8 cellular contexts compared by ENCODE assay signal in genomic region chr5:926416-927171, GRCh38. TPM values are rescaled to one million over a fixed set of nuclear protein-coding genes. Genes with fewer than 3 reads are reported as not detected.
DNase-seq lines count a peak whose midpoint lies in the region; ATAC-seq, FAIRE-seq and TF ChIP-seq lines count a peak whose summit lies in the region.

No MANE protein-coding gene starts in this region.

- H3K9ac ChIP-seq in kidney (ENCODE audit: low read length in 2 of 2), result peak overlapping the region; percentile 37 to 39

- TF ChIP-seq POLR2A in body of pancreas (IDR thresholded peaks at IDR 0.05) (peak in 2 of 3 donors; percentile 26 to 33), GM18505 (IDR thresholded peaks at IDR 0.05; ENCODE audit: borderline replicate concordance, extremely low read depth, insufficient read depth, insufficient read length) (no peak)

- peaks cover 25% of the 10 kb centered on the region for H3K4me1 Mint-ChIP-seq in activated CD4-positive, alpha-beta memory T cell treated with anti-CD3 and anti-CD28 coated beads for 36 hours (ENCODE audit: low read depth)
- peaks cover 5% of the 10 kb centered on the region for H3K4me1 Mint-ChIP-seq in activated CD4-positive, alpha-beta memory T cell treated with anti-CD3 and anti-CD28 coated beads, Interleukin-2, amount 10 ng/mL, durations not matched to agents 7 days and 5 days

- H3K27me3 ChIP-seq in body of pancreas, result peaks cover 0 to 7% of the 10 kb centered on the region in 2 donors

- no peak overlapping the region for H3K4me3 Mint-ChIP-seq in activated CD4-positive, alpha-beta memory T cell treated with anti-CD3 and anti-CD28 coated beads for 36 hours
- H3K4me3 Mint-ChIP-seq in activated CD4-positive, alpha-beta memory T cell treated with anti-CD3 and anti-CD28 coated beads, Interleukin-2, amount 10 ng/mL, durations not matched to agents 7 days and 5 days, result no peak overlapping the region

- no peaks in the 10 kb centered on the region for H3K9me3 Mint-ChIP-seq in activated CD4-positive, alpha-beta memory T cell treated with anti-CD3 and anti-CD28 coated beads for 36 hours
- no peaks in the 10 kb centered on the region for H3K9me3 Mint-ChIP-seq in activated CD4-positive, alpha-beta memory T cell treated with anti-CD3 and anti-CD28 coated beads, Interleukin-2, amount 10 ng/mL, durations not matched to agents 7 days and 5 days

- H3K27ac Mint-ChIP-seq in activated CD4-positive, alpha-beta memory T cell treated with anti-CD3 and anti-CD28 coated beads for 36 hours, result no peak overlapping the region
- H3K27ac Mint-ChIP-seq in activated CD4-positive, alpha-beta memory T cell treated with anti-CD3 and anti-CD28 coated beads, Interleukin-2, amount 10 ng/mL, durations not matched to agents 7 days and 5 days, result no peak overlapping the region

- peak; percentile 79 for ATAC-seq in body of pancreas
- ATAC-seq in GM18505 (IDR thresholded peaks at IDR 0.05; ENCODE audit: unreplicated experiment), result no peak
- ATAC-seq in GM18907 (IDR thresholded peaks at IDR 0.05; ENCODE audit: unreplicated experiment), result no peak

- no peak for FAIRE-seq in kidney (lab: Jason Lieb, UNC)

- H3K36me3 ChIP-seq in body of pancreas (replicated peaks in 1 of 2; ENCODE audit: insufficient read depth in 1 of 2, low read depth in 2 of 2), result no peaks in the 10 kb centered on the region
- H3K36me3 ChIP-seq in kidney (ENCODE audit: control insufficient read depth in 1 of 2, insufficient read depth in 2 of 2, low read length in 2 of 2), result no peaks in the 10 kb centered on the region

- peak; percentile 28 for DNase-seq in activated CD4-positive, alpha-beta memory T cell treated with anti-CD3 and anti-CD28 coated beads for 36 hours
- no peak for DNase-seq in activated CD4-positive, alpha-beta memory T cell treated with anti-CD3 and anti-CD28 coated beads, Interleukin-2, amount 10 ng/mL, durations not matched to agents 7 days and 5 days
- DNase-seq in body of pancreas (peak in 3 of 4 donors; percentile 33 to 51 (median 45)), kidney (no peak), NCI-H128 (lab: John Stamatoyannopoulos, UW; ENCODE audit: unreplicated experiment) (no peak)
- DNase-seq in stimulated activated CD8-positive, alpha-beta memory T cell treated with anti-CD3 and anti-CD28 coated beads, Interleukin-4, amount 100 ng/mL, for 48 hours, result peak; percentile 52

- H3K4me1 ChIP-seq in body of pancreas (peaks cover 20% of the 10 kb centered on the region), kidney (ENCODE audit: control insufficient read depth in 1 of 2, insufficient read depth in 1 of 2, low read depth in 1 of 2, low read length in 2 of 2) (peaks cover 0 to 6% of the 10 kb centered on the region in 2 donors)

- no peak overlapping the region for H3K4me3 ChIP-seq in body of pancreas
- H3K4me3 ChIP-seq in kidney (ENCODE audit: low read length in 2 of 2), result peak overlapping the region in 1 of 2 donors; percentile 27

- POLR2A ChIA-PET in activated CD4-positive, alpha-beta memory T cell treated with anti-CD3 and anti-CD28 coated beads for 36 hours (lab: Charles Lee), result no interaction called here
- POLR2A ChIA-PET in activated CD4-positive, alpha-beta memory T cell treated with anti-CD3 and anti-CD28 coated beads, Interleukin-2, amount 10 ng/mL, durations not matched to agents 7 days and 5 days (lab: Charles Lee), result no interaction called here

- WGBS in body of pancreas, 2 donors, result 5 to 6% methylated on average over 48 to 63 of the region's 65 CpGs

- TF ChIP-seq CTCF in body of pancreas (IDR thresholded peaks at IDR 0.05), result peak in 6 of 7 experiments; percentile 20 to 47 (median 36)
- TF ChIP-seq CTCF in kidney (IDR thresholded peaks at IDR 0.05; ENCODE audit: borderline replicate concordance, extremely low read depth, insufficient read depth), result no peak

- H3K9me3 ChIP-seq in body of pancreas (no peaks in the 10 kb centered on the region), kidney (ENCODE audit: control insufficient read depth in 1 of 2, low read length in 2 of 2) (no peaks in the 10 kb centered on the region)

- peaks cover under 1% of the 10 kb centered on the region for H3K36me3 Mint-ChIP-seq in activated CD4-positive, alpha-beta memory T cell treated with anti-CD3 and anti-CD28 coated beads for 36 hours
- H3K36me3 Mint-ChIP-seq in activated CD4-positive, alpha-beta memory T cell treated with anti-CD3 and anti-CD28 coated beads, Interleukin-2, amount 10 ng/mL, durations not matched to agents 7 days and 5 days (ENCODE audit: low read depth), result no peaks in the 10 kb centered on the region

- peaks cover 24% of the 10 kb centered on the region for H3K27me3 Mint-ChIP-seq in activated CD4-positive, alpha-beta memory T cell treated with anti-CD3 and anti-CD28 coated beads for 36 hours
- peaks cover 22% of the 10 kb centered on the region for H3K27me3 Mint-ChIP-seq in activated CD4-positive, alpha-beta memory T cell treated with anti-CD3 and anti-CD28 coated beads, Interleukin-2, amount 10 ng/mL, durations not matched to agents 7 days and 5 days

- H3K27ac ChIP-seq in body of pancreas (peak overlapping the region in 2 of 4 donors; percentile 21 to 45), kidney (ENCODE audit: low read depth in 2 of 2, low read length in 2 of 2) (no peak overlapping the region)

- CTCF ChIA-PET in activated CD4-positive, alpha-beta memory T cell treated with anti-CD3 and anti-CD28 coated beads for 36 hours (lab: Charles Lee), result interaction anchor here (0.8 kb wide), 1 partner anchor 214 kb away, joined by 3 read pairs; no protein-coding TSS in a partner anchor
- CTCF ChIA-PET in activated CD4-positive, alpha-beta memory T cell treated with anti-CD3 and anti-CD28 coated beads, Interleukin-2, amount 10 ng/mL, durations not matched to agents 7 days and 5 days (lab: Charles Lee), result no interaction called here

- intact Hi-C loops in activated CD4-positive, alpha-beta memory T cell treated with anti-CD3 and anti-CD28 coated beads for 36 hours (cut with micrococcal nuclease), result loop anchor here (10.0 kb wide), 2 partner anchors 238 to 718 kb away; no protein-coding TSS in a partner anchor
- intact Hi-C loops in body of pancreas (cut with DNase I) (loop anchor here (5.0 kb wide), 1 partner anchor 216 kb away; no protein-coding TSS in a partner anchor), kidney (cut with DNase I) (no loop called here)

RNA-seq across cellular contexts. Expression of gene TRIP13, which starts 33.9 kb away (rescaled TPM):
- 10 to 100 TPM; 32.4 to 33.9 TPM for total RNA-seq in activated CD4-positive, alpha-beta memory T cell treated with anti-CD3 and anti-CD28 coated beads for 36 hours
- 10 to 100 TPM; 26.6 to 28.8 TPM for total RNA-seq in activated CD4-positive, alpha-beta memory T cell treated with anti-CD3 and anti-CD28 coated beads, Interleukin-2, amount 10 ng/mL, durations not matched to agents 7 days and 5 days
- total RNA-seq in body of pancreas, result 1 to 10 TPM; 1.3 TPM
- total RNA-seq in kidney, result 1.6 TPM
- polyA plus RNA-seq in kidney (ENCODE audit: insufficient read depth, low read depth, low replicate concordance), result 0.86 TPM

RNA-seq across cellular contexts. Expression of gene BRD9, which starts 34.0 kb away (rescaled TPM):
- total RNA-seq in activated CD4-positive, alpha-beta memory T cell treated with anti-CD3 and anti-CD28 coated beads for 36 hours, result 10 to 100 TPM; 43.1 to 50.7 TPM
- 10 to 100 TPM; 52.3 to 54.0 TPM for total RNA-seq in activated CD4-positive, alpha-beta memory T cell treated with anti-CD3 and anti-CD28 coated beads, Interleukin-2, amount 10 ng/mL, durations not matched to agents 7 days and 5 days
- total RNA-seq in body of pancreas (10 to 100 TPM; 18.9 to 47.1 TPM), kidney (38.0 TPM)
- 17.5 TPM for polyA plus RNA-seq in kidney (ENCODE audit: insufficient read depth, low read depth, low replicate concordance)

Comparison
In these comparisons a context has a peak if more than half of its experiments do, and no peak if none do; other contexts are left out.
1. DNase-seq: peak in activated CD4-positive, alpha-beta memory T cell treated with anti-CD3 and anti-CD28 coated beads for 36 hours (single experiment), body of pancreas (3 of 4) and stimulated activated CD8-positive, alpha-beta memory T cell treated with anti-CD3 and anti-CD28 coated beads, Interleukin-4, amount 100 ng/mL, for 48 hours (single experiment); none in activated CD4-positive, alpha-beta memory T cell treated with anti-CD3 and anti-CD28 coated beads, Interleukin-2, amount 10 ng/mL, durations not matched to agents 7 days and 5 days (single experiment), kidney (single experiment) and NCI-H128 (single experiment).
2. RNA of gene TRIP13, which starts 33.9 kb away (total RNA-seq): 32.4 to 33.9 TPM in activated CD4-positive, alpha-beta memory T cell treated with anti-CD3 and anti-CD28 coated beads for 36 hours and 26.6 to 28.8 TPM in activated CD4-positive, alpha-beta memory T cell treated with anti-CD3 and anti-CD28 coated beads, Interleukin-2, amount 10 ng/mL, durations not matched to agents 7 days and 5 days; 1.6 TPM in kidney (single experiment) and 1.3 TPM in body of pancreas; every median in the first group is over 10 times any median in the second.